In genomic region chr14:95516554-95517209, GRCh38 we compare ENCODE assay signal across 8 cellular contexts. TPM values are rescaled to one million over a fixed set of nuclear protein-coding genes. Genes with fewer than 3 reads are reported as not detected.
A peak's percentile ranks its signal among the peaks of the same experiment; 100 is the strongest.
DNase-seq lines count a peak whose midpoint lies in the region; ATAC-seq and TF ChIP-seq lines count a peak whose summit lies in the region.

Gene SYNE3 (minus strand): TSS chr14:95516650. CDS start chr14:95475821, 40,829 bp downstream.

- H3K9me3 ChIP-seq in Loucy (ENCODE audit: insufficient read depth, low read depth, low read length) (no peaks in the 10 kb centered on the region), fibroblast of lung (ENCODE audit: control insufficient read depth, insufficient read depth, low read depth, low read length) (no peaks in the 10 kb centered on the region), neural cell (ENCODE audit: low read length) (no peaks in the 10 kb centered on the region)

- TF ChIP-seq CTCF in GM06990 (IDR thresholded peaks at IDR 0.05; ENCODE audit: insufficient read depth, low read length, poor library complexity, severe bottlenecking) (no peak), Loucy (conservative IDR thresholded peaks at IDR 0.05; ENCODE audit: low read length) (no peak), fibroblast of lung (conservative IDR thresholded peaks at IDR 0.05 in 1 of 2, IDR thresholded peaks at IDR 0.05 in 1 of 2; ENCODE audit: low read depth in 1 of 2, low read length in 2 of 2) (no peak), neural cell (IDR thresholded peaks at IDR 0.05; ENCODE audit: poor library complexity, severe bottlenecking) (no peak)

- peak within 1 kb of the TSS; percentile 94 for H3K27ac Mint-ChIP-seq in activated T-cell treated with anti-CD3 and anti-CD28 coated beads, Interleukin-2, amount 50 U/mL, for 24 hours

- H3K4me2 ChIP-seq in Loucy (ENCODE audit: low read depth, low read length, poor library complexity, severe bottlenecking) (peak within 1 kb of the TSS; percentile 17), fibroblast of lung (ENCODE audit: extremely low read depth, insufficient read depth, low read length) (peak within 1 kb of the TSS; percentile 79), neural cell (ENCODE audit: low read length) (peak within 1 kb of the TSS; percentile 36)

- H3K36me3 ChIP-seq in GM06990 (ENCODE audit: control insufficient read depth, insufficient read depth, low read length) (no peaks in the 10 kb centered on the region; the same call in none of the 2 replicates), Loucy (ENCODE audit: insufficient read depth, low read length) (no peaks in the 10 kb centered on the region), fibroblast of lung (ENCODE audit: control insufficient read depth, insufficient read depth, low read length) (no peaks in the 10 kb centered on the region), neural cell (ENCODE audit: insufficient read depth, low read length) (no peaks in the 10 kb centered on the region)

- peak within 1 kb of the TSS; percentile 26 for H3K9ac ChIP-seq in Loucy (ENCODE audit: low read depth, low read length, poor library complexity, severe bottlenecking)
- peak within 1 kb of the TSS; percentile 62 for H3K9ac ChIP-seq in fibroblast of lung (ENCODE audit: insufficient read depth, low read length)
- peak within 1 kb of the TSS; percentile 51 for H3K9ac ChIP-seq in neural cell (ENCODE audit: low read length)

- peak; percentile 80 for DNase-seq in GM06990 (ENCODE audit: extremely low read depth, insufficient read length)
- DNase-seq in activated T-cell treated with anti-CD3 and anti-CD28 coated beads, Interleukin-2, amount 50 U/mL, for 24 hours, result peak; percentile 69
- DNase-seq in fibroblast of lung (ENCODE audit: low read depth in 2 of 2), result no peak
- no peak for DNase-seq in KG1 (lab: John Stamatoyannopoulos, UW)
- no peak for DNase-seq in T1000 (lab: John Stamatoyannopoulos, UW)

- peaks cover 9% of the 10 kb centered on the region for H3K36me3 Mint-ChIP-seq in activated T-cell treated with anti-CD3 and anti-CD28 coated beads, Interleukin-2, amount 50 U/mL, for 24 hours (ENCODE audit: low read depth)

- TF ChIP-seq RAD21 in neural cell (conservative IDR thresholded peaks at IDR 0.05), result no peak

- no peak for TF ChIP-seq EP300 in neural cell (conservative IDR thresholded peaks at IDR 0.05; ENCODE audit: poor library complexity, severe bottlenecking)

- peak within 1 kb of the TSS; percentile 86 for H3K4me3 Mint-ChIP-seq in activated T-cell treated with anti-CD3 and anti-CD28 coated beads, Interleukin-2, amount 50 U/mL, for 24 hours

- ATAC-seq in GM21737 (IDR thresholded peaks at IDR 0.05; ENCODE audit: unreplicated experiment), result peak; percentile 36

- H3K9me2 ChIP-seq in Loucy (replicated peaks; ENCODE audit: low read depth, low read length) (no peaks in the 10 kb centered on the region), neural cell (ENCODE audit: insufficient read depth, low read length) (no peaks in the 10 kb centered on the region)

- H3K4me3 ChIP-seq in GM06990 (replicated peaks; ENCODE audit: low read depth, low read length) (peak within 1 kb of the TSS; percentile 75), Loucy (ENCODE audit: low read length, poor library complexity, severe bottlenecking) (peak within 1 kb of the TSS; percentile 20), fibroblast of lung (replicated peaks in 1 of 4; ENCODE audit: control extremely low read depth in 1 of 4, insufficient read depth in 1 of 4, low read depth in 3 of 4, low read length in 4 of 4) (peak within 1 kb of the TSS; percentile 47 to 73 (median 64)), neural cell (ENCODE audit: low read length) (peak within 1 kb of the TSS; percentile 68)

- H3K4me1 ChIP-seq in Loucy (ENCODE audit: insufficient read depth, low read length, poor library complexity, severe bottlenecking), result peaks cover 47% of the 10 kb centered on the region
- H3K4me1 ChIP-seq in fibroblast of lung (ENCODE audit: control insufficient read depth, extremely low read depth, insufficient read depth, low read length), result peaks cover 21% of the 10 kb centered on the region

- H3K27me3 ChIP-seq in GM06990 (replicated peaks; ENCODE audit: control insufficient read depth, insufficient read depth, low read length), result no peaks in the 10 kb centered on the region
- H3K27me3 ChIP-seq in Loucy (ENCODE audit: insufficient read depth, low read length, poor library complexity, severe bottlenecking), result no peaks in the 10 kb centered on the region
- H3K27me3 ChIP-seq in fibroblast of lung (ENCODE audit: control insufficient read depth, insufficient read depth, low read length), result no peaks in the 10 kb centered on the region
- peaks cover 12% of the 10 kb centered on the region for H3K27me3 ChIP-seq in neural cell (ENCODE audit: insufficient read depth, low read depth, low read length)

- H2AFZ ChIP-seq in Loucy (ENCODE audit: low read length), result no peak within 1 kb of the TSS
- peak within 1 kb of the TSS; percentile 1 for H2AFZ ChIP-seq in fibroblast of lung (ENCODE audit: low read length)
- H2AFZ ChIP-seq in neural cell (ENCODE audit: low read depth, low read length), result peak within 1 kb of the TSS; percentile 8

- H3F3A ChIP-seq in Loucy (ENCODE audit: low read depth) (no peaks in the 10 kb centered on the region), neural cell (ENCODE audit: insufficient read depth, low read length, poor library complexity, severe bottlenecking) (no peaks in the 10 kb centered on the region)

- no peaks in the 10 kb centered on the region for H3K79me2 ChIP-seq in Loucy (ENCODE audit: insufficient read depth, low read length)
- peaks cover 11% of the 10 kb centered on the region for H3K79me2 ChIP-seq in fibroblast of lung (ENCODE audit: control insufficient read depth, insufficient read depth, low read length)
- H3K79me2 ChIP-seq in neural cell (replicated peaks; ENCODE audit: insufficient read depth, low read length), result no peaks in the 10 kb centered on the region

- H3K27me3 Mint-ChIP-seq in activated T-cell treated with anti-CD3 and anti-CD28 coated beads, Interleukin-2, amount 50 U/mL, for 24 hours, result no peaks in the 10 kb centered on the region

- peaks cover 75% of the 10 kb centered on the region for H3K4me1 Mint-ChIP-seq in activated T-cell treated with anti-CD3 and anti-CD28 coated beads, Interleukin-2, amount 50 U/mL, for 24 hours (ENCODE audit: low read depth)

- H4K20me1 ChIP-seq in Loucy (ENCODE audit: insufficient read depth, low read length, poor library complexity, severe bottlenecking), result no peaks in the 10 kb centered on the region
- no peaks in the 10 kb centered on the region for H4K20me1 ChIP-seq in fibroblast of lung (ENCODE audit: control insufficient read depth, extremely low read depth, insufficient read depth, low read length)
- no peaks in the 10 kb centered on the region for H4K20me1 ChIP-seq in neural cell (ENCODE audit: insufficient read depth)

- H3K27ac ChIP-seq in fibroblast of lung (ENCODE audit: insufficient read depth, low read length) (peak within 1 kb of the TSS; percentile 5), neural cell (ENCODE audit: low read length) (no peak within 1 kb of the TSS)

- no peaks in the 10 kb centered on the region for H3K9me3 Mint-ChIP-seq in activated T-cell treated with anti-CD3 and anti-CD28 coated beads, Interleukin-2, amount 50 U/mL, for 24 hours

TF ChIP-seq in neural cell, 6 proteins besides CTCF, POLR2A, EP300 and RAD21:
- no peak for TF ChIP-seq TAF1 (IDR thresholded peaks at IDR 0.05; ENCODE audit: low read depth)
- TF ChIP-seq SMC3 (conservative IDR thresholded peaks at IDR 0.05; ENCODE audit: poor library complexity), result no peak
- TF ChIP-seq POLR2AphosphoS5 (IDR thresholded peaks at IDR 0.05), result no peak
- TF ChIP-seq EZH2 (IDR thresholded peaks at IDR 0.05; ENCODE audit: borderline replicate concordance, insufficient read depth, low read length, poor library complexity, severe bottlenecking), result no peak
- TF ChIP-seq MXI1 (conservative IDR thresholded peaks at IDR 0.05; ENCODE audit: poor library complexity, severe bottlenecking), result no peak
- no peak for TF ChIP-seq REST (IDR thresholded peaks at IDR 0.05; ENCODE audit: borderline replicate concordance)

RNA-seq across cellular contexts. Expression of gene SYNE3, which starts in this region (rescaled TPM):
- 15.9 and 24.1 TPM in 2 replicates for total RNA-seq in fibroblast of lung
- polyA plus RNA-seq in fibroblast of lung (4.9 and 8.7 TPM in 2 replicates), neural cell (0.16 and 0.35 TPM in 2 replicates)
- 5.8 and 7.4 TPM in 2 replicates for polyA plus RNA-seq in fibroblast of lung (2012)
- polyA minus RNA-seq in fibroblast of lung (ENCODE audit: low replicate concordance) (15.2 and 31.5 TPM in 2 replicates), neural cell (0.24 and 0.46 TPM in 2 replicates)

Comparison
In these comparisons a context has a peak if more than half of its experiments do, and no peak if none do; other contexts are left out.
1. DNase-seq: peak in GM06990 (single experiment) and activated T-cell treated with anti-CD3 and anti-CD28 coated beads, Interleukin-2, amount 50 U/mL, for 24 hours (single experiment); none in fibroblast of lung (0 of 2), KG1 (single experiment) and T1000 (single experiment).
2. H3K4me3 ChIP-seq: peak in every context shown above with its lines; median percentile 75 in GM06990; 68 in neural cell; 64 in fibroblast of lung; 20 in Loucy.
3. H3K4me2 ChIP-seq: peak in every context shown above with its lines; median percentile 79 in fibroblast of lung; 36 in neural cell; 17 in Loucy.
4. Peak in every context shown above with its lines, with median percentiles within 50 percentile points of each other: H3K9ac ChIP-seq.